ENCODE assay signal across 1 cellular context in the genomic region with DNA sequence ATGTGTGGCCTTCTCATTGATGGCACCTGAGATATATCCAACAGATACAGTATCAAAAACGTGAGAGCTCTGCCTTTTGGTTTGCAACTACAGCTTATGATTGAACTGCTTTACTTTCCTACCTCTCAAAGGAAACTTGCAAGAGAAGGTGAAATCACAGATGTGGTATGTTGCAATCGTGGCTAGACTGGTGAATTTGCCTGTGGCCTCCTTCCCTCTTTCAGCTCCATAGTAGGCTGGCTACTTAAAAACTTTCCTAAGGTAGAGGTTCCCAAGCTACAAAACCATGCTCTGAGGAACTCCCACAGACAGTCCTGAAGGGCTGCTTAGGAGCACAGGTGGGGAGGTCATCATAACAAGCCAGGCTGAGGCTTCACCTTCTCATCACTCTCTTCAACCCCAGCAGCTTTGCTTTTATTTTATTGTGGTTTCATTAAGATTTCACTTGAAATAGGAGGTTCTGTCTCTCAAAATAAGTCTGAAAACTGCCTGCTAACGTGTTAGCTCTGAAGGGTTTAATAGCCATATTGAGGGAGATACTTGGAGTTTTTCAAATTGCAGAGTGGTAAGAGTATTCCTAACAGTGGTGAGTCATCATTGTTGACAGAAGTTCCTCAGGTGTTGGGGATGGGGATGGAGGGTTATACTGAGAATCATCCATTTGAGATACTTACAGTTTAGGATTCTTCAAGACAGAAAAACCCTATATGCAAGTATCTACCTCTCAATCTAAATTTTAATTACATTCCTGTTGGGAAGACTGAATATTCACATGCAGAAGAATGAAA.
A peak's percentile ranks its signal among the peaks of the same experiment; 100 is the strongest.
TF ChIP-seq lines count a peak whose summit lies in the region.

No MANE protein-coding gene starts in this region.

TF ChIP-seq in IMR-90, 13 proteins besides CTCF, POLR2A, EP300 and RAD21:
- TF ChIP-seq, protein P1, sequence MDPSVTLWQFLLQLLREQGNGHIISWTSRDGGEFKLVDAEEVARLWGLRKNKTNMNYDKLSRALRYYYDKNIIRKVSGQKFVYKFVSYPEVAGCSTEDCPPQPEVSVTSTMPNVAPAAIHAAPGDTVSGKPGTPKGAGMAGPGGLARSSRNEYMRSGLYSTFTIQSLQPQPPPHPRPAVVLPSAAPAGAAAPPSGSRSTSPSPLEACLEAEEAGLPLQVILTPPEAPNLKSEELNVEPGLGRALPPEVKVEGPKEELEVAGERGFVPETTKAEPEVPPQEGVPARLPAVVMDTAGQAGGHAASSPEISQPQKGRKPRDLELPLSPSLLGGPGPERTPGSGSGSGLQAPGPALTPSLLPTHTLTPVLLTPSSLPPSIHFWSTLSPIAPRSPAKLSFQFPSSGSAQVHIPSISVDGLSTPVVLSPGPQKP (IDR thresholded peaks at IDR 0.05; ENCODE audit: borderline replicate concordance, low read depth, low read length): no peak
- TF ChIP-seq RCOR1 (IDR thresholded peaks at IDR 0.05; ENCODE audit: insufficient replicate concordance, low read length) (no peak), BHLHE40 (IDR thresholded peaks at IDR 0.05; ENCODE audit: low read depth, low read length) (no peak), MAZ (IDR thresholded peaks at IDR 0.05; ENCODE audit: borderline replicate concordance, low read depth, low read length) (no peak), CEBPB (IDR thresholded peaks at IDR 0.05; ENCODE audit: low read depth, low read length) (peak; percentile 89), MAFK (IDR thresholded peaks at IDR 0.05; ENCODE audit: low read depth, low read length) (no peak), NFE2L2 (IDR thresholded peaks at IDR 0.05; ENCODE audit: low read depth, low read length) (no peak), MXI1 (IDR thresholded peaks at IDR 0.05; ENCODE audit: borderline replicate concordance, low read depth, low read length) (no peak), CHD1 (IDR thresholded peaks at IDR 0.05; ENCODE audit: low read depth, low read length) (no peak), RFX5 (IDR thresholded peaks at IDR 0.05; ENCODE audit: low read depth, low read length) (no peak), SMC3 (IDR thresholded peaks at IDR 0.05; ENCODE audit: low read depth, low read length) (no peak), FOS (IDR thresholded peaks at IDR 0.05; ENCODE audit: low read depth, low read length) (peak; percentile 39; the same call in 1 of the 2 replicates)
- TF ChIP-seq, protein P2, sequence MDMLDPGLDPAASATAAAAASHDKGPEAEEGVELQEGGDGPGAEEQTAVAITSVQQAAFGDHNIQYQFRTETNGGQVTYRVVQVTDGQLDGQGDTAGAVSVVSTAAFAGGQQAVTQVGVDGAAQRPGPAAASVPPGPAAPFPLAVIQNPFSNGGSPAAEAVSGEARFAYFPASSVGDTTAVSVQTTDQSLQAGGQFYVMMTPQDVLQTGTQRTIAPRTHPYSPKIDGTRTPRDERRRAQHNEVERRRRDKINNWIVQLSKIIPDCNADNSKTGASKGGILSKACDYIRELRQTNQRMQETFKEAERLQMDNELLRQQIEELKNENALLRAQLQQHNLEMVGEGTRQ (IDR thresholded peaks at IDR 0.05; ENCODE audit: low read depth, low read length): no peak
